ENCODE assay signal across 28 cellular contexts in the genomic region with DNA sequence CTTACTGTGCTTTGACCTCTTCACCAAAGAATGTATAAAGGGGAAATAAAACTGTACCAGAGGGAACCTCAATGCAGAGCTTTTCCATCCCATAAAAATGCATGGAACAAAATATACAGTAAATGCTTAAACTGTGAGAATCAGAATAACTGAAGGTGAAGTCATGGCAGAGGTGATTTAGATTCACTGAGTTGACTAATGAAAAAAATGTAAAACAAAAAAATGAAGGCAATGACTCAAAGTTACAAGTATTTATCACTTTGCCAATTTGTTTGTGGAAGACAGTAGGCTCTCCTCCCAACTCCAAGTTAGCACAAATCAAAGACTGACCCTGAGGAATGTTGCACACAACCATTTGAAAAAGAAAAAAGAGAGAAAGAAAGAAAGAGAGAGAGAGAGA.
"Had no signal": no experiment of that assay in that cellular context is flagged by ENCODE, and none has a peak within 500 bp of the region (broad histone marks: within the 10 kb centered on the region; RNA-seq: fewer than 3 reads in every experiment).

No MANE protein-coding gene starts in this region.

- H3K4me1 ChIP-seq: adrenal gland, suprapubic skin, tibial nerve had no signal

- ATAC-seq: activated CD4-positive, CD25-positive, alpha-beta regulatory T cell treated with anti-CD3 and anti-CD28 coated beads, Interleukin-2, amount 50 U/mL, for 24 hours; effector memory CD8-positive, alpha-beta T cell; left ventricle myocardium superior; mucosa of descending colon; right cardiac atrium; stimulated activated naive B cell treated with anti-CD40 and anti-IgM and Interleukin-4, amounts not matched to agents 10 μg/mL and 1 μg/mL and 100 μg/mL, for 72 hours had no signal

- H3K27ac ChIP-seq: adrenal gland, coronary artery, suprapubic skin, tibial nerve, WERI-Rb-1 had no signal

- H3K36me3 Mint-ChIP-seq: activated naive CD8-positive, alpha-beta T cell; brain; stimulated activated naive B cell treated with anti-CD40 and anti-IgM and Interleukin-4, amounts not matched to agents 10 μg/mL and 1 μg/mL and 100 μg/mL, for 72 hours had no signal

- H3K4me3 ChIP-seq: adrenal gland, coronary artery, mucosa of descending colon, suprapubic skin, tibial nerve had no signal

- H3K36me3 ChIP-seq: adrenal gland, suprapubic skin, tibial nerve, WERI-Rb-1 had no signal

- H3K27ac Mint-ChIP-seq: activated naive CD8-positive, alpha-beta T cell; brain; effector memory CD8-positive, alpha-beta T cell; nephron; stimulated activated naive B cell treated with anti-CD40 and anti-IgM and Interleukin-4, amounts not matched to agents 10 μg/mL and 1 μg/mL and 100 μg/mL, for 72 hours had no signal

- H3K4me1 Mint-ChIP-seq: brain; nephron; stimulated activated naive B cell treated with anti-CD40 and anti-IgM and Interleukin-4, amounts not matched to agents 10 μg/mL and 1 μg/mL and 100 μg/mL, for 72 hours had no signal

- H3K4me3 Mint-ChIP-seq: activated naive CD8-positive, alpha-beta T cell; brain; effector memory CD8-positive, alpha-beta T cell; nephron; stimulated activated naive B cell treated with anti-CD40 and anti-IgM and Interleukin-4, amounts not matched to agents 10 μg/mL and 1 μg/mL and 100 μg/mL, for 72 hours had no signal

- H3K27me3 Mint-ChIP-seq: activated naive CD8-positive, alpha-beta T cell; brain; effector memory CD8-positive, alpha-beta T cell; stimulated activated naive B cell treated with anti-CD40 and anti-IgM and Interleukin-4, amounts not matched to agents 10 μg/mL and 1 μg/mL and 100 μg/mL, for 72 hours had no signal

- H3K9me3 ChIP-seq: adrenal gland, mucosa of descending colon, tibial nerve had no signal

- H3K27me3 ChIP-seq: adrenal gland, suprapubic skin, tibial nerve had no signal

- DNase-seq: activated CD4-positive, alpha-beta T cell treated with anti-CD3 and anti-CD28 coated beads for 48 hours; activated CD4-positive, alpha-beta T cell treated with anti-CD3 and anti-CD28 coated beads, Interleukin-2, amount 50 U/mL, for 48 hours; activated CD8-positive, alpha-beta memory T cell treated with anti-CD3 and anti-CD28 coated beads for 24 hours; activated effector memory CD4-positive, alpha-beta T cell treated with Interleukin-2 at 50 U/mL for 16 hours; activated naive CD4-positive, alpha-beta T cell treated with Interleukin-2 at 50 U/mL for 16 hours; adrenal gland; aorta; effector memory CD8-positive, alpha-beta T cell; erythroblast; islet precursor cell; left ventricle myocardium superior; mucosa of descending colon; posterior cingulate gyrus; right cardiac atrium; stimulated activated CD4-positive, alpha-beta T cell treated with anti-CD3 and anti-CD28 coated beads, Interleukin-15, amount 100 ng/mL, for 24 hours; stimulated activated CD4-positive, alpha-beta T cell treated with anti-CD3 and anti-CD28 coated beads, Interleukin-2, amount 100 ng/mL, for 24 hours; stimulated activated naive B cell treated with anti-CD40 and anti-IgM and Interleukin-4, amounts not matched to agents 10 μg/mL and 1 μg/mL and 100 μg/mL, for 72 hours; T-helper 9 cell; WERI-Rb-1 had no signal

- FAIRE-seq: frontal cortex, TTC549 had no signal
